In genomic region chr14:77041837-77042557, GRCh38 we compare ENCODE assay signal across 8 cellular contexts. TPM values are rescaled to one million over a fixed set of nuclear protein-coding genes. Genes with fewer than 3 reads are reported as not detected.
DNase-seq lines count a peak whose midpoint lies in the region; ATAC-seq and TF ChIP-seq lines count a peak whose summit lies in the region.

No MANE protein-coding gene starts in this region.

- no peak overlapping the region for H2AFZ ChIP-seq in hepatocyte

- POLR2A ChIA-PET in CD8-positive, alpha-beta T cell (lab: Charles Lee) = interaction anchor here (0.9 to 6.0 kb wide), 2 partner anchors 13 to 80 kb away, joined by 4 to 89 read pairs; partner anchors contain the start of gene IRF2BPL

- CTCF ChIA-PET in CD8-positive, alpha-beta T cell (lab: Charles Lee) = interaction anchor here (0.9 to 7.9 kb wide), 14 partner anchors 8 to 169 kb away, joined by 3 to 62 read pairs (median 6); partner anchors contain the start of gene IRF2BPL

- TF ChIP-seq CTCF in CD8-positive, alpha-beta T cell (IDR thresholded peaks at IDR 0.05) = no peak
- TF ChIP-seq CTCF in adrenal gland (IDR thresholded peaks at IDR 0.05) (no peak), hepatocyte (IDR thresholded peaks at IDR 0.05; ENCODE audit: poor library complexity) (no peak)

- H3K36me3 Mint-ChIP-seq in CD8-positive, alpha-beta T cell = no peaks in the 10 kb centered on the region

- no peaks in the 10 kb centered on the region for H3K36me3 ChIP-seq in CD8-positive, alpha-beta T cell (ENCODE audit: insufficient read depth, low read length)
- no peaks in the 10 kb centered on the region for H3K36me3 ChIP-seq in adrenal gland (replicated peaks in 1 of 2)
- no peaks in the 10 kb centered on the region for H3K36me3 ChIP-seq in hepatocyte (replicated peaks; ENCODE audit: insufficient read depth, low read depth)
- no peaks in the 10 kb centered on the region for H3K36me3 ChIP-seq in skeletal muscle tissue (ENCODE audit: control insufficient read depth in 3 of 3, insufficient read depth in 3 of 3, low read length in 3 of 3)

- 19 to 32% (median 25%) methylated on average over 13 to 14 of the region's 14 CpGs for WGBS in adrenal gland, 4 donors
- WGBS in hepatocyte (ENCODE audit: low lambda C conversion rate, missing lambda C conversion rate) = 47% methylated on average over 14 of the region's 14 CpGs

- no peaks in the 10 kb centered on the region for H3K9me2 ChIP-seq in hepatocyte (replicated peaks; ENCODE audit: insufficient read depth)

- H3K4me3 ChIP-seq in CD8-positive, alpha-beta T cell (ENCODE audit: low read depth, low read length) = no peak overlapping the region
- H3K4me3 ChIP-seq in adrenal gland (no peak overlapping the region), hepatocyte (no peak overlapping the region), skeletal muscle tissue (ENCODE audit: low read length in 3 of 3) (peak overlapping the region in 2 of 3 donors; percentile 46 to 62)

- no peak for TF ChIP-seq POLR2A in adrenal gland (IDR thresholded peaks at IDR 0.05)

- H3K27ac Mint-ChIP-seq in CD8-positive, alpha-beta T cell = peak overlapping the region; percentile 99

- H3K4me2 ChIP-seq in hepatocyte = peak overlapping the region; percentile 74

- no peaks in the 10 kb centered on the region for H4K20me1 ChIP-seq in hepatocyte (ENCODE audit: insufficient read depth, poor library complexity, severe bottlenecking)

- intact Hi-C loops in CD8-positive, alpha-beta T cell (cut with DNase I, micrococcal nuclease) = loop anchor here (2.0 to 5.0 kb wide), 3 partner anchors 55 to 279 kb away; partner anchors contain the start of genes CIPC (in 1 of the 2), GSTZ1 (in 1 of the 2) and POMT2 (in 1 of the 2)
- intact Hi-C loops in adrenal gland (cut with DNase I) = no loop called here

- peak overlapping the region; percentile 66 to 80 (median 73) for H3K9ac ChIP-seq in skeletal muscle tissue (ENCODE audit: low read depth in 1 of 3, low read length in 3 of 3)

- H3K4me3 Mint-ChIP-seq in CD8-positive, alpha-beta T cell = peak overlapping the region; percentile 45

- no peaks in the 10 kb centered on the region for H3K79me2 ChIP-seq in hepatocyte

- H3K4me1 Mint-ChIP-seq in CD8-positive, alpha-beta T cell (ENCODE audit: low read depth) = peaks cover 90% of the 10 kb centered on the region

- no peaks in the 10 kb centered on the region for H3K9me3 Mint-ChIP-seq in CD8-positive, alpha-beta T cell

- H3K27me3 ChIP-seq in CD8-positive, alpha-beta T cell (ENCODE audit: insufficient read depth, low read length) = no peaks in the 10 kb centered on the region
- no peaks in the 10 kb centered on the region for H3K27me3 ChIP-seq in adrenal gland
- H3K27me3 ChIP-seq in hepatocyte = no peaks in the 10 kb centered on the region
- no peaks in the 10 kb centered on the region for H3K27me3 ChIP-seq in skeletal muscle tissue (ENCODE audit: control insufficient read depth in 3 of 3, insufficient read depth in 3 of 3, low read length in 3 of 3)

- no peak for DNase-seq in CD8-positive, alpha-beta T cell
- peak; percentile 57 for DNase-seq in NAMALWA (ENCODE audit: low spot score)
- DNase-seq in adrenal gland = peak; percentile 65 to 92 (median 86)
- peak; percentile 59 for DNase-seq in hepatocyte (ENCODE audit: low spot score)
- DNase-seq in GDM1 (lab: John Stamatoyannopoulos, UW) = no peak

- no peak for ATAC-seq in CD8-positive, alpha-beta T cell
- ATAC-seq in HG03196 (IDR thresholded peaks at IDR 0.05; ENCODE audit: unreplicated experiment) (no peak), HG03439 (IDR thresholded peaks at IDR 0.05; ENCODE audit: unreplicated experiment) (no peak)

- H3K27ac ChIP-seq in CD8-positive, alpha-beta T cell (ENCODE audit: low read depth, low read length) = peak overlapping the region; percentile 90
- H3K27ac ChIP-seq in adrenal gland (peak overlapping the region; percentile 96 to 100 (median 97)), hepatocyte (peak overlapping the region; percentile 96), skeletal muscle tissue (ENCODE audit: low read depth, low read length) (peak overlapping the region; percentile 90)

- no peaks in the 10 kb centered on the region for H3K9me3 ChIP-seq in CD8-positive, alpha-beta T cell (ENCODE audit: low read length)
- H3K9me3 ChIP-seq in adrenal gland (replicated peaks in 1 of 3) (no peaks in the 10 kb centered on the region), hepatocyte (ENCODE audit: low read depth) (no peaks in the 10 kb centered on the region), skeletal muscle tissue (ENCODE audit: control insufficient read depth in 3 of 3, low read length in 3 of 3) (no peaks in the 10 kb centered on the region)

- H3K4me1 ChIP-seq in CD8-positive, alpha-beta T cell (ENCODE audit: insufficient read depth, low read length) = peaks cover 78% of the 10 kb centered on the region
- peaks cover 82 to 93% of the 10 kb centered on the region in 2 donors for H3K4me1 ChIP-seq in adrenal gland (replicated peaks in 1 of 2)
- H3K4me1 ChIP-seq in hepatocyte (ENCODE audit: insufficient read depth) = peaks cover 77% of the 10 kb centered on the region
- peaks cover 74 to 94% (median 84%) of the 10 kb centered on the region in 3 donors for H3K4me1 ChIP-seq in skeletal muscle tissue (ENCODE audit: control insufficient read depth in 3 of 3, insufficient read depth in 3 of 3, low read length in 3 of 3)

- no peaks in the 10 kb centered on the region for H3K27me3 Mint-ChIP-seq in CD8-positive, alpha-beta T cell (ENCODE audit: low read depth)

RNA-seq across cellular contexts. Expression of gene IRF2BPL, which starts 13.5 kb away (rescaled TPM):
- 10 to 100 TPM; 53.7 to 53.9 TPM for total RNA-seq in CD8-positive, alpha-beta T cell
- total RNA-seq in adrenal gland (100 to 1,000 TPM in 2 of 8 donors, 10 to 100 TPM in 6; 52.2 to 104 (median 86.0) TPM), hepatocyte (26.8 and 34.5 TPM in 2 replicates), skeletal muscle tissue (20.9 TPM)
- polyA plus RNA-seq in adrenal gland (1 to 10 TPM; 6.5 to 8.8 (median 8.3) TPM), hepatocyte (38.9 and 52.1 TPM in 2 replicates)

RNA-seq across cellular contexts. Expression of gene CIPC, which starts 56.1 kb away (rescaled TPM):
- 1 to 10 TPM; 6.0 to 6.3 TPM for total RNA-seq in CD8-positive, alpha-beta T cell
- total RNA-seq in adrenal gland (10 to 100 TPM; 23.2 to 48.6 (median 28.8) TPM), hepatocyte (25.6 and 29.6 TPM in 2 replicates), skeletal muscle tissue (13.6 TPM)
- polyA plus RNA-seq in adrenal gland (10 to 100 TPM in 1 of 3 donors, 1 to 10 TPM in 2; 3.7 to 16.1 (median 5.6) TPM), hepatocyte (9.6 and 10.5 TPM in 2 replicates)

Comparison
In these comparisons a context has a peak if more than half of its experiments do, and no peak if none do; other contexts are left out.
1. DNase-seq: peak in NAMALWA (single experiment), adrenal gland (7 of 7) and hepatocyte (single experiment); none in CD8-positive, alpha-beta T cell (0 of 7) and GDM1 (single experiment).
2. H3K4me3 ChIP-seq: peak in skeletal muscle tissue (2 of 3); none in CD8-positive, alpha-beta T cell (single experiment), adrenal gland (0 of 4) and hepatocyte (single experiment).
3. intact Hi-C loops: an anchor here in CD8-positive, alpha-beta T cell (2.0 to 5.0 kb wide); none called in adrenal gland.
4. Peak in every context shown above with its lines, with median percentiles within 50 percentile points of each other: H3K27ac ChIP-seq.